In the genomic region with DNA sequence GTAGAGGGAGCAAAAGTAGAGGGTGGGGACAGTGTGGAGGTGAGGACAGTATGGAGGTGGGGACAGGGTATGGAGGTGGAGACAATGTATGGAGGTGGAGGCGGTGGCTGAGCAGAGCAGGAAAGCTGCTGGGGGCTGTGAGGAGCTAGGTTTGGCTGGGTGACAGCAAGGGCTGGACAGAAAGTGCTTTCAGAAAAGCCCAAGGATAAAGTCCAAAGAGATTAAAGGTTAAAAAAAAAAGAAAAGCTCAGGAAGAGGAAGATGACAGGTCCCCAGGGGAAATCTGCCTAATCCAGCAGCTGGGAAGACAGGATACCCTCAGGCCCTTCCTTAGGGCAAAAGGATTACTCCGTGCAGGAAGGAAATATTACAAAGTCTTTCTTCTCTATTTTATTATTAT, we compare ENCODE assay signal across 1 cellular context.
TF ChIP-seq lines count a peak whose summit lies in the region.

No MANE protein-coding gene starts in this region.

TF ChIP-seq in WTC11, 78 proteins besides CTCF, POLR2A, EP300 and RAD21 (continued from another document):
- TF ChIP-seq CREM (CRISPR knock-in tag; IDR thresholded peaks at IDR 0.05) (no peak), ZNF219 (CRISPR knock-in tag; IDR thresholded peaks at IDR 0.05; ENCODE audit: borderline replicate concordance) (no peak), NFYB (CRISPR knock-in tag; conservative IDR thresholded peaks at IDR 0.05; ENCODE audit: low read depth) (no peak), MYBL2 (CRISPR knock-in tag; IDR thresholded peaks at IDR 0.05) (no peak)
- TF ChIP-seq, protein P1, sequence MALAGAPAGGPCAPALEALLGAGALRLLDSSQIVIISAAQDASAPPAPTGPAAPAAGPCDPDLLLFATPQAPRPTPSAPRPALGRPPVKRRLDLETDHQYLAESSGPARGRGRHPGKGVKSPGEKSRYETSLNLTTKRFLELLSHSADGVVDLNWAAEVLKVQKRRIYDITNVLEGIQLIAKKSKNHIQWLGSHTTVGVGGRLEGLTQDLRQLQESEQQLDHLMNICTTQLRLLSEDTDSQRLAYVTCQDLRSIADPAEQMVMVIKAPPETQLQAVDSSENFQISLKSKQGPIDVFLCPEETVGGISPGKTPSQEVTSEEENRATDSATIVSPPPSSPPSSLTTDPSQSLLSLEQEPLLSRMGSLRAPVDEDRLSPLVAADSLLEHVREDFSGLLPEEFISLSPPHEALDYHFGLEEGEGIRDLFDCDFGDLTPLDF (CRISPR knock-in tag; IDR thresholded peaks at IDR 0.05) = no peak
- TF ChIP-seq, protein P2, sequence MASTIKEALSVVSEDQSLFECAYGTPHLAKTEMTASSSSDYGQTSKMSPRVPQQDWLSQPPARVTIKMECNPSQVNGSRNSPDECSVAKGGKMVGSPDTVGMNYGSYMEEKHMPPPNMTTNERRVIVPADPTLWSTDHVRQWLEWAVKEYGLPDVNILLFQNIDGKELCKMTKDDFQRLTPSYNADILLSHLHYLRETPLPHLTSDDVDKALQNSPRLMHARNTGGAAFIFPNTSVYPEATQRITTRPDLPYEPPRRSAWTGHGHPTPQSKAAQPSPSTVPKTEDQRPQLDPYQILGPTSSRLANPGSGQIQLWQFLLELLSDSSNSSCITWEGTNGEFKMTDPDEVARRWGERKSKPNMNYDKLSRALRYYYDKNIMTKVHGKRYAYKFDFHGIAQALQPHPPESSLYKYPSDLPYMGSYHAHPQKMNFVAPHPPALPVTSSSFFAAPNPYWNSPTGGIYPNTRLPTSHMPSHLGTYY (CRISPR knock-in tag; IDR thresholded peaks at IDR 0.05) = no peak
- TF ChIP-seq, protein P3, sequence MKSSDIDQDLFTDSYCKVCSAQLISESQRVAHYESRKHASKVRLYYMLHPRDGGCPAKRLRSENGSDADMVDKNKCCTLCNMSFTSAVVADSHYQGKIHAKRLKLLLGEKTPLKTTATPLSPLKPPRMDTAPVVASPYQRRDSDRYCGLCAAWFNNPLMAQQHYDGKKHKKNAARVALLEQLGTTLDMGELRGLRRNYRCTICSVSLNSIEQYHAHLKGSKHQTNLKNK (CRISPR knock-in tag; IDR thresholded peaks at IDR 0.05) = no peak
